Comparison of ENCODE assay signal across 8 cellular contexts in genomic region chr7:37916017-37916672, GRCh38. TPM values are rescaled to one million over a fixed set of nuclear protein-coding genes. Genes with fewer than 3 reads are reported as not detected.
DNase-seq lines count a peak whose midpoint lies in the region; ATAC-seq and TF ChIP-seq lines count a peak whose summit lies in the region.

No MANE protein-coding gene starts in this region.

- 18 to 27% methylated on average over 43 of the region's 57 CpGs for WGBS in mesodermal cell (ENCODE audit: insufficient coverage in 2 of 2), 2 experiments

- TF ChIP-seq CTCF in AG04449 (IDR thresholded peaks at IDR 0.05; ENCODE audit: insufficient read depth, low read length, missing control alignments) (no peak), cardiac fibroblast (IDR thresholded peaks at IDR 0.05; ENCODE audit: low read depth, low read length) (no peak), RWPE1 (conservative IDR thresholded peaks at IDR 0.05; ENCODE audit: low read depth) (no peak)

- CTCF ChIA-PET in AG04449 (lab: Yijun Ruan, JAX), result interaction anchor here (1.4 to 5.8 kb wide), 6 partner anchors 12 to 452 kb away, joined by 3 to 46 read pairs (median 7); no protein-coding TSS in a partner anchor
- CTCF ChIA-PET in RWPE1 (lab: Yijun Ruan, JAX), result no interaction called here
- CTCF ChIA-PET in activated CD4-positive, alpha-beta memory T cell treated with anti-CD3 and anti-CD28 coated beads for 36 hours (lab: Charles Lee), result interaction anchor here (1.6 to 5.9 kb wide), 4 partner anchors 9 to 458 kb away, joined by 4 to 31 read pairs (median 7); no protein-coding TSS in a partner anchor

- peak overlapping the region; percentile 55 for H3K4me3 ChIP-seq in AG04449 (ENCODE audit: low read depth, low read length)
- H3K4me3 ChIP-seq in cardiac fibroblast (replicated peaks in 1 of 2; ENCODE audit: low read depth in 2 of 2, low read length in 2 of 2), result peak overlapping the region; percentile 34 to 54
- H3K4me3 ChIP-seq in mesodermal cell (ENCODE audit: extremely low read depth, insufficient read depth, low read length, poor library complexity, severe bottlenecking), result peak overlapping the region; percentile 46

- no peak overlapping the region for H3K4me3 Mint-ChIP-seq in activated CD4-positive, alpha-beta memory T cell treated with anti-CD3 and anti-CD28 coated beads for 36 hours

- no peaks in the 10 kb centered on the region for H3K9me3 ChIP-seq in mesodermal cell (ENCODE audit: control insufficient read depth, low read length)

- no peaks in the 10 kb centered on the region for H3K36me3 Mint-ChIP-seq in activated CD4-positive, alpha-beta memory T cell treated with anti-CD3 and anti-CD28 coated beads for 36 hours

- no peak overlapping the region for H3K27ac Mint-ChIP-seq in activated CD4-positive, alpha-beta memory T cell treated with anti-CD3 and anti-CD28 coated beads for 36 hours

- POLR2A ChIA-PET in AG04449 (lab: Yijun Ruan, JAX), result no interaction called here
- POLR2A ChIA-PET in RWPE1 (lab: Yijun Ruan, JAX; ENCODE audit: low non-redundant PET), result no interaction called here
- POLR2A ChIA-PET in activated CD4-positive, alpha-beta memory T cell treated with anti-CD3 and anti-CD28 coated beads for 36 hours (lab: Charles Lee), result no interaction called here

- H3K27me3 Mint-ChIP-seq in activated CD4-positive, alpha-beta memory T cell treated with anti-CD3 and anti-CD28 coated beads for 36 hours, result peaks cover 54% of the 10 kb centered on the region

- ATAC-seq in HG02938 (IDR thresholded peaks at IDR 0.05; ENCODE audit: unreplicated experiment), result no peak

- intact Hi-C loops in activated CD4-positive, alpha-beta memory T cell treated with anti-CD3 and anti-CD28 coated beads for 36 hours (cut with micrococcal nuclease), result loop anchor here (2.0 kb wide), 1 partner anchor 307 kb away; no protein-coding TSS in a partner anchor

- H3K36me3 ChIP-seq in mesodermal cell (ENCODE audit: control insufficient read depth, insufficient read depth, low read length), result no peaks in the 10 kb centered on the region

- DNase-seq in AG04449 (ENCODE audit: low read depth, low spot score) (no peak), cardiac fibroblast (ENCODE audit: low read depth in 2 of 2) (peak in 1 of 2 donors; percentile 19), RWPE1 (ENCODE audit: low spot score) (no peak), DMS79 treated with DMSO at 0.1 percent for 48 hours (lab: John Stamatoyannopoulos, UW) (no peak)
- no peak for DNase-seq in activated CD4-positive, alpha-beta memory T cell treated with anti-CD3 and anti-CD28 coated beads for 36 hours

- H3K4me1 Mint-ChIP-seq in activated CD4-positive, alpha-beta memory T cell treated with anti-CD3 and anti-CD28 coated beads for 36 hours (ENCODE audit: low read depth), result peaks cover 12% of the 10 kb centered on the region

- H3K27ac ChIP-seq in mesodermal cell (ENCODE audit: low read depth, low read length, severe bottlenecking) (no peak overlapping the region), RWPE1 (no peak overlapping the region)

- no peaks in the 10 kb centered on the region for H3K9me3 Mint-ChIP-seq in activated CD4-positive, alpha-beta memory T cell treated with anti-CD3 and anti-CD28 coated beads for 36 hours

- TF ChIP-seq RAD21 in Ishikawa (IDR thresholded peaks at IDR 0.05; ENCODE audit: low read depth), result no peak

- H3K4me1 ChIP-seq in mesodermal cell (ENCODE audit: control insufficient read depth, insufficient read depth, low read length, poor library complexity, severe bottlenecking), result no peaks in the 10 kb centered on the region

- TF ChIP-seq EP300 in Ishikawa (IDR thresholded peaks at IDR 0.05; ENCODE audit: borderline replicate concordance), result no peak

TF ChIP-seq in Ishikawa, 13 proteins besides CTCF, POLR2A, EP300 and RAD21:
- TF ChIP-seq YY1 (IDR thresholded peaks at IDR 0.05; ENCODE audit: low read depth), result no peak
- TF ChIP-seq MAX (IDR thresholded peaks at IDR 0.05), result peak; percentile 61

RNA-seq across cellular contexts. Expression of gene SFRP4, which starts 0.5 kb away (rescaled TPM):
- polyA plus RNA-seq in mesodermal cell (2013, experiment 1 of 2), result 1.5 TPM
- polyA plus RNA-seq in mesodermal cell (2013, experiment 2 of 2), result 0.71 TPM
- total RNA-seq in activated CD4-positive, alpha-beta memory T cell treated with anti-CD3 and anti-CD28 coated beads for 36 hours, result not detected

RNA-seq across cellular contexts. Expression of gene EPDR1, which starts 4.3 kb away (rescaled TPM):
- 15.0 TPM for polyA plus RNA-seq in mesodermal cell (2013, experiment 1 of 2)
- polyA plus RNA-seq in mesodermal cell (2013, experiment 2 of 2), result 13.4 TPM
- total RNA-seq in activated CD4-positive, alpha-beta memory T cell treated with anti-CD3 and anti-CD28 coated beads for 36 hours, result under 1 TPM; 0.51 to 0.69 TPM
